13 cellular contexts compared by ENCODE assay signal in genomic region chr3:10238330-10238995, GRCh38. TPM values are rescaled to one million over a fixed set of nuclear protein-coding genes. Genes with fewer than 3 reads are reported as not detected.
DNase-seq lines count a peak whose midpoint lies in the region; ATAC-seq, FAIRE-seq and TF ChIP-seq lines count a peak whose summit lies in the region.
"Had no signal": no experiment of that assay in that cellular context is flagged by ENCODE, and none has a peak within 500 bp of the region (broad histone marks: within the 10 kb centered on the region; RNA-seq: fewer than 3 reads in every experiment).

No MANE protein-coding gene starts in this region.

- no peaks in the 10 kb centered on the region for H3K79me2 ChIP-seq in astrocyte (ENCODE audit: insufficient read depth, low read length)

- no peak overlapping the region for H3K4me2 ChIP-seq in astrocyte (ENCODE audit: low read length)

- peak; percentile 73 for DNase-seq in activated effector memory CD4-positive, alpha-beta T cell treated with anti-CD3 and anti-CD28 coated beads, Interleukin-2, amount 50 U/mL, for 16 hours
- no peak for DNase-seq in activated effector memory CD4-positive, alpha-beta T cell treated with Interleukin-2 at 50 U/mL for 16 hours
- no peak for DNase-seq in WTC11 (ENCODE audit: low spot score)
- no peak for DNase-seq in astrocyte (ENCODE audit: low read depth)
- DNase-seq in stimulated activated CD8-positive, alpha-beta memory T cell treated with anti-CD3 and anti-CD28 coated beads, Interleukin-4, amount 100 ng/mL, for 48 hours: peak; percentile 65
- DNase-seq in iPS-NIHi11 (ENCODE audit: low spot score): no peak
- no peak for DNase-seq in left colon
- DNase-seq: HFFc6, left ventricle myocardium superior, NCI-H1436 treated with DMSO at 0.1 percent for 48 hours, NCI-H526 treated with DMSO at 0.1 percent for 48 hours, RPMI8226 had no signal

- peaks cover 15% of the 10 kb centered on the region; the same call in 1 of the 2 replicates for H3K9me3 Mint-ChIP-seq in WTC11
- H3K9me3 Mint-ChIP-seq in astrocyte (ENCODE audit: unreplicated experiment): peaks cover 8% of the 10 kb centered on the region
- H3K9me3 Mint-ChIP-seq: HFFc6 had no signal

- H3K4me3 Mint-ChIP-seq in WTC11 (no peak overlapping the region), astrocyte (ENCODE audit: unreplicated experiment) (no peak overlapping the region)
- H3K4me3 Mint-ChIP-seq: HFFc6 had no signal

- CTCF ChIA-PET in WTC11 (lab: Charles Lee): interaction anchor here (1.8 kb wide), 1 partner anchor 12 kb away, joined by 7 read pairs; no protein-coding TSS in a partner anchor

- ATAC-seq in WTC11 (peak; percentile 7; the same call in 1 of the 2 replicates), left colon (no peak), HG03378 (IDR thresholded peaks at IDR 0.05; ENCODE audit: unreplicated experiment) (no peak)
- ATAC-seq: left ventricle myocardium superior had no signal

- H2AFZ ChIP-seq in astrocyte (ENCODE audit: low read depth, low read length): no peak overlapping the region

- peaks cover 8% of the 10 kb centered on the region; the same call in 1 of the 2 replicates for H3K36me3 Mint-ChIP-seq in WTC11
- peaks cover 4% of the 10 kb centered on the region for H3K36me3 Mint-ChIP-seq in astrocyte (ENCODE audit: low read depth, unreplicated experiment)

- H3K27me3 ChIP-seq in astrocyte (ENCODE audit: insufficient read depth, low read length): no peaks in the 10 kb centered on the region

- peaks cover 9% of the 10 kb centered on the region for H3K4me1 ChIP-seq in astrocyte (ENCODE audit: insufficient read depth, low read length)

- no peaks in the 10 kb centered on the region for H3K9me3 ChIP-seq in astrocyte (ENCODE audit: insufficient read depth, low read depth, low read length)

- H3K4me1 Mint-ChIP-seq in WTC11 (peaks cover 17% of the 10 kb centered on the region), astrocyte (ENCODE audit: low read depth, unreplicated experiment) (peaks cover 19% of the 10 kb centered on the region)

- TF ChIP-seq CTCF in WTC11 (IDR thresholded peaks at IDR 0.05): no peak
- TF ChIP-seq CTCF in astrocyte (IDR thresholded peaks at IDR 0.05; ENCODE audit: insufficient read depth, low read depth, low read length): no peak

- intact Hi-C loops in left colon (cut with DNase I, micrococcal nuclease): no loop called here

- H3K27ac Mint-ChIP-seq in WTC11 (no peak overlapping the region), astrocyte (ENCODE audit: unreplicated experiment) (peak overlapping the region; percentile 14)
- H3K27ac Mint-ChIP-seq: HFFc6 had no signal

- no peaks in the 10 kb centered on the region for H3K27me3 Mint-ChIP-seq in WTC11 (ENCODE audit: low read depth)
- H3K27me3 Mint-ChIP-seq in astrocyte (ENCODE audit: low read depth, unreplicated experiment): no peaks in the 10 kb centered on the region

- no peak overlapping the region for H3K9ac ChIP-seq in astrocyte (ENCODE audit: low read length)

- no peak for FAIRE-seq in astrocyte (lab: Jason Lieb, UNC)

- POLR2A ChIA-PET in WTC11 (lab: Charles Lee): interaction anchor here (0.7 kb wide), 1 partner anchor 10 kb away, joined by 3 read pairs; no protein-coding TSS in a partner anchor

- H3K4me3 ChIP-seq in astrocyte (ENCODE audit: insufficient read depth, low read depth, low read length): no peak overlapping the region

- no peaks in the 10 kb centered on the region for H4K20me1 ChIP-seq in astrocyte (ENCODE audit: insufficient read depth, low read length)

- no peak overlapping the region for H3K27ac ChIP-seq in astrocyte (ENCODE audit: low read depth, low read length)

- peaks cover 4% of the 10 kb centered on the region for H3K36me3 ChIP-seq in astrocyte (ENCODE audit: insufficient read depth, low read length)

TF ChIP-seq in WTC11, 78 proteins besides CTCF, POLR2A, EP300 and RAD21 (continues in another document):
- TF ChIP-seq TEAD4 (CRISPR knock-in tag; IDR thresholded peaks at IDR 0.05) (no peak), E2F1 (CRISPR knock-in tag; IDR thresholded peaks at IDR 0.05) (no peak), ATF2 (CRISPR knock-in tag; IDR thresholded peaks at IDR 0.05; ENCODE audit: borderline replicate concordance, low read depth) (no peak), ZNF423 (CRISPR knock-in tag; IDR thresholded peaks at IDR 0.05) (no peak), ZNF219 (CRISPR knock-in tag; IDR thresholded peaks at IDR 0.05; ENCODE audit: borderline replicate concordance) (no peak), ZNF232 (CRISPR knock-in tag; IDR thresholded peaks at IDR 0.05) (no peak), KAT7 (CRISPR knock-in tag; IDR thresholded peaks at IDR 0.05; ENCODE audit: borderline replicate concordance) (no peak), NFYB (CRISPR knock-in tag; conservative IDR thresholded peaks at IDR 0.05; ENCODE audit: low read depth) (0 out of 2 replicates have a peak, but pooled peaks have one; percentile 9), NFATC4 (CRISPR knock-in tag; IDR thresholded peaks at IDR 0.05) (no peak), ETV6 (CRISPR knock-in tag; IDR thresholded peaks at IDR 0.05) (no peak), ATF1 (CRISPR knock-in tag; IDR thresholded peaks at IDR 0.05) (no peak), ERG (CRISPR knock-in tag; IDR thresholded peaks at IDR 0.05) (no peak), ZBTB43 (CRISPR knock-in tag; IDR thresholded peaks at IDR 0.05) (no peak), ZNF281 (CRISPR knock-in tag; IDR thresholded peaks at IDR 0.05) (no peak), MXD4 (CRISPR knock-in tag; IDR thresholded peaks at IDR 0.05; ENCODE audit: borderline replicate concordance) (no peak), ZNF396 (CRISPR knock-in tag; IDR thresholded peaks at IDR 0.05; ENCODE audit: borderline replicate concordance) (no peak)

RNA-seq across cellular contexts. Expression of gene TATDN2, which starts 9.8 kb away (rescaled TPM):
- total RNA-seq in WTC11 (2021) (23.2 to 31.7 TPM (median 24.7 TPM) in 3 replicates), astrocyte (28.8 and 29.5 TPM in 2 replicates), left colon (10 to 100 TPM; 30.2 to 37.9 TPM)

RNA-seq across cellular contexts. Expression of gene GHRL, which starts 54.3 kb away (rescaled TPM):
- total RNA-seq in WTC11 (2021) (0.34 to 0.35 TPM in 2 of 3 replicates, not detected in the other), astrocyte (not detected in 2 replicates), left colon (1 to 10 TPM in 1 of 2 donors, under 1 TPM in 1; 0.75 to 1.1 TPM)
- total RNA-seq: left ventricle myocardium superior had no signal

Comparison
In these comparisons a context has a peak if more than half of its experiments do, and no peak if none do; other contexts are left out.
1. DNase-seq: peak in activated effector memory CD4-positive, alpha-beta T cell treated with anti-CD3 and anti-CD28 coated beads, Interleukin-2, amount 50 U/mL, for 16 hours (single experiment) and stimulated activated CD8-positive, alpha-beta memory T cell treated with anti-CD3 and anti-CD28 coated beads, Interleukin-4, amount 100 ng/mL, for 48 hours (single experiment); none in activated effector memory CD4-positive, alpha-beta T cell treated with Interleukin-2 at 50 U/mL for 16 hours (single experiment), WTC11 (single experiment), astrocyte (single experiment), iPS-NIHi11 (single experiment) and left colon (0 of 2).